In the genomic region with DNA sequence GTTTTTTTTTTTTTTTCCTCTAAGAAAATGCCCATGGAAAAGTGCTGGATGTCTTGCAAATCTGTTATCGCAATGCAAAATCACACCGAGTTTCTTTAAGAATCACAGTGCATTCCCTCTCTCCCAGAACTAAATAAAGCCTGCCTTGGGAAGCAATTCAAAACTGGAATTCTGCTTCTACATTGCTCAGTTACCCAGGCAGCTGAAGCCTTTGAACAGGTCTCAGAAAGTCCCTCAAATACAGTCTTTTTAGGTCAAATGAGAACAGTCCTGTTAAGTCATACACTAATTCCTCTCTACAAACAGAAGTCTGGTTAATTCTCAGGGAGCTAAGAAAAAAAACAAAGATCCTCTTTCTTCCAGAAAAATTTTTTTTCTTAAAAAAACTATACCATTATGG, we compare ENCODE assay signal across 26 cellular contexts. TPM values are rescaled to one million over a fixed set of nuclear protein-coding genes. Genes with fewer than 3 reads are reported as not detected.
"Had no signal": no experiment of that assay in that cellular context is flagged by ENCODE, and none has a peak within 500 bp of the region (broad histone marks: within the 10 kb centered on the region; RNA-seq: fewer than 3 reads in every experiment).

No MANE protein-coding gene starts in this region.

- H3K9me3 Mint-ChIP-seq: activated B cell treated with CpG ODN at 0.5 μM for 24 hours; activated CD8-positive, alpha-beta T cell treated with anti-CD3 and anti-CD28 coated beads for 36 hours; activated naive CD4-positive, alpha-beta T cell treated with anti-CD3 and anti-CD28 coated beads, Interleukin-2, amount 50 U/mL, for 24 hours had no signal

- H3K4me1 ChIP-seq: body of pancreas, esophagus muscularis mucosa, gastrocnemius medialis, heart left ventricle, left lung, psoas muscle, tibial artery had no signal

- H3K27ac ChIP-seq: body of pancreas, esophagus muscularis mucosa, gastrocnemius medialis, heart left ventricle, left lung, psoas muscle, tibial artery had no signal

- H3K27me3 ChIP-seq: body of pancreas, gastrocnemius medialis, left lung, tibial artery had no signal

- H3K36me3 ChIP-seq: esophagus muscularis mucosa, gastrocnemius medialis, heart left ventricle, left lung, tibial artery had no signal

- H3K4me3 ChIP-seq: body of pancreas, esophagus muscularis mucosa, gastrocnemius medialis, heart left ventricle, left lung, lung, psoas muscle, tibial artery had no signal

- H3K4me1 Mint-ChIP-seq: activated B cell treated with CpG ODN at 0.5 μM for 24 hours; activated CD8-positive, alpha-beta memory T cell treated with anti-CD3 and anti-CD28 coated beads, Interleukin-2, amount 10 ng/mL, durations not matched to agents 7 days and 5 days; activated naive CD4-positive, alpha-beta T cell treated with anti-CD3 and anti-CD28 coated beads, Interleukin-2, amount 50 U/mL, for 24 hours; natural killer cell had no signal

- H3K9me3 ChIP-seq: body of pancreas, esophagus muscularis mucosa, gastrocnemius medialis, heart left ventricle, left lung, psoas muscle, tibial artery had no signal

- H3K36me3 Mint-ChIP-seq: activated CD8-positive, alpha-beta memory T cell treated with anti-CD3 and anti-CD28 coated beads, Interleukin-2, amount 10 ng/mL, durations not matched to agents 7 days and 5 days; activated naive CD4-positive, alpha-beta T cell treated with anti-CD3 and anti-CD28 coated beads, Interleukin-2, amount 50 U/mL, for 24 hours; natural killer cell had no signal

- H3K27ac Mint-ChIP-seq: activated B cell treated with CpG ODN at 0.5 μM for 24 hours; activated CD8-positive, alpha-beta memory T cell treated with anti-CD3 and anti-CD28 coated beads, Interleukin-2, amount 10 ng/mL, durations not matched to agents 7 days and 5 days; activated CD8-positive, alpha-beta T cell treated with anti-CD3 and anti-CD28 coated beads for 36 hours; activated naive CD4-positive, alpha-beta T cell treated with anti-CD3 and anti-CD28 coated beads, Interleukin-2, amount 50 U/mL, for 24 hours; natural killer cell had no signal

- ATAC-seq: activated CD8-positive, alpha-beta memory T cell treated with anti-CD3 and anti-CD28 coated beads, Interleukin-2, amount 10 ng/mL, durations not matched to agents 7 days and 5 days; activated CD8-positive, alpha-beta T cell treated with anti-CD3 and anti-CD28 coated beads for 36 hours; body of pancreas; gastrocnemius medialis; heart left ventricle; left lung; natural killer cell; psoas muscle; right cardiac atrium had no signal

- H3K4me3 Mint-ChIP-seq: activated B cell treated with CpG ODN at 0.5 μM for 24 hours; activated CD8-positive, alpha-beta memory T cell treated with anti-CD3 and anti-CD28 coated beads, Interleukin-2, amount 10 ng/mL, durations not matched to agents 7 days and 5 days; activated CD8-positive, alpha-beta T cell treated with anti-CD3 and anti-CD28 coated beads for 36 hours; activated naive CD4-positive, alpha-beta T cell treated with anti-CD3 and anti-CD28 coated beads, Interleukin-2, amount 50 U/mL, for 24 hours; natural killer cell had no signal

- DNase-seq: activated B cell treated with CpG ODN at 0.5 μM for 24 hours; activated CD4-positive, alpha-beta T cell treated with anti-CD3 and anti-CD28 coated beads for 4 hours; activated CD8-positive, alpha-beta memory T cell treated with anti-CD3 and anti-CD28 coated beads, Interleukin-2, amount 10 ng/mL, durations not matched to agents 7 days and 5 days; activated CD8-positive, alpha-beta T cell treated with anti-CD3 and anti-CD28 coated beads for 36 hours; activated gamma-delta T cell; activated T-cell treated with anti-CD3 and anti-CD28 coated beads for 4 hours; body of pancreas; gastrocnemius medialis; heart left ventricle; islet precursor cell; left lung; natural killer cell; psoas muscle; right cardiac atrium; stimulated activated CD4-positive, alpha-beta T cell treated with anti-CD3 and anti-CD28 coated beads, Interleukin-4, amount 100 ng/mL, for 24 hours; stimulated activated naive CD4-positive, alpha-beta T cell treated with Interleukin-2 at 50 U/mL for 16 hours; T-helper 1 cell; tibial artery had no signal

- FAIRE-seq: colon had no signal

RNA-seq across cellular contexts. Expression of a gene that starts 46.2 kb away (rescaled TPM):
- total RNA-seq: activated CD8-positive, alpha-beta memory T cell treated with anti-CD3 and anti-CD28 coated beads, Interleukin-2, amount 10 ng/mL, durations not matched to agents 7 days and 5 days; activated CD8-positive, alpha-beta T cell treated with anti-CD3 and anti-CD28 coated beads for 36 hours; cardiac septum; dermis microvascular lymphatic vessel endothelial cell; esophagus muscularis mucosa; gastrocnemius medialis; left lung; lung; natural killer cell; psoas muscle; right cardiac atrium; subcutaneous adipose tissue had no signal
- polyA plus RNA-seq: lung, psoas muscle, right cardiac atrium, urinary bladder had no signal
